ENCODE assay signal across 1 cellular context in the genomic region with DNA sequence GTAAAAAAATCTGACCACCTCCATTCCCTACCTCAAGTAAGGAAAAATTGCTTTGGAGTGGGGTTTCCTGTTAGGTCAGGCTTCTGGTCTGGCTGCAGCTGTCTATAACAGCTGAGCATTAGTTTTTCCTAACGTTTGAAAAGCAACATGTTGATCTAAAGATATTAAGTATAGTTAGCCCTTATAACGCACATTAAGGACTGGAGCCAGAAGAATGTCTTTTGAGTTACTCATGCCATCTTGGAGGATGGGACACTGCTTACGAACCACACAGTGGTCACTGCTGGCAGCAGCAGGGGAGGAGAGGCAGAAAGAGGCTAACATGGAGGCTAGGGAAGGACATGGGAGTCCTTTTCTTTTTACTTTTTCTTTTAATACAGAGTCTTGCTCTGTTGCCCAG.
TF ChIP-seq lines count a peak whose summit lies in the region.

No MANE protein-coding gene starts in this region.

TF ChIP-seq in SK-N-SH, 30 proteins besides CTCF, POLR2A, EP300 and RAD21:
- TF ChIP-seq FOSL2 (IDR thresholded peaks at IDR 0.05; ENCODE audit: borderline replicate concordance, low read depth): peak; percentile 79; the same call in 1 of the 2 replicates
- TF ChIP-seq NFIC (IDR thresholded peaks at IDR 0.05; ENCODE audit: borderline replicate concordance): peak; percentile 85
- TF ChIP-seq YY1 (IDR thresholded peaks at IDR 0.05; ENCODE audit: low read depth): peak; percentile 26; the same call in 1 of the 2 replicates
- TF ChIP-seq TCF12 (IDR thresholded peaks at IDR 0.05): peak; percentile 84
- no peak for TF ChIP-seq NRF1 (IDR thresholded peaks at IDR 0.05; ENCODE audit: low read depth, low read length)
- TF ChIP-seq EZH2phosphoT487 (IDR thresholded peaks at IDR 0.05; ENCODE audit: borderline replicate concordance, low read depth): no peak
- TF ChIP-seq FOXJ3 (CRISPR knock-in tag; IDR thresholded peaks at IDR 0.05): no peak
- no peak for TF ChIP-seq USF2 (IDR thresholded peaks at IDR 0.05; ENCODE audit: borderline replicate concordance, low read depth, low read length)
- TF ChIP-seq POLR2AphosphoS5 (IDR thresholded peaks at IDR 0.05; ENCODE audit: low read depth, low read length): no peak
- TF ChIP-seq CHD2 (IDR thresholded peaks at IDR 0.05; ENCODE audit: low read length, partially characterized antibody): no peak
- peak; percentile 59 for TF ChIP-seq JUND (IDR thresholded peaks at IDR 0.05)
- TF ChIP-seq GABPA (IDR thresholded peaks at IDR 0.05; ENCODE audit: low read depth): no peak
- no peak for TF ChIP-seq GATA2 (CRISPR knock-in tag; IDR thresholded peaks at IDR 0.05)
- no peak for TF ChIP-seq MEF2A (IDR thresholded peaks at IDR 0.05; ENCODE audit: borderline replicate concordance, low read depth)
- TF ChIP-seq, protein P1, sequence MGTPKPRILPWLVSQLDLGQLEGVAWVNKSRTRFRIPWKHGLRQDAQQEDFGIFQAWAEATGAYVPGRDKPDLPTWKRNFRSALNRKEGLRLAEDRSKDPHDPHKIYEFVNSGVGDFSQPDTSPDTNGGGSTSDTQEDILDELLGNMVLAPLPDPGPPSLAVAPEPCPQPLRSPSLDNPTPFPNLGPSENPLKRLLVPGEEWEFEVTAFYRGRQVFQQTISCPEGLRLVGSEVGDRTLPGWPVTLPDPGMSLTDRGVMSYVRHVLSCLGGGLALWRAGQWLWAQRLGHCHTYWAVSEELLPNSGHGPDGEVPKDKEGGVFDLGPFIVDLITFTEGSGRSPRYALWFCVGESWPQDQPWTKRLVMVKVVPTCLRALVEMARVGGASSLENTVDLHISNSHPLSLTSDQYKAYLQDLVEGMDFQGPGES (IDR thresholded peaks at IDR 0.05; ENCODE audit: low read depth, low read length): no peak
- peak; percentile 64; the same call in 1 of the 2 replicates for TF ChIP-seq FOXM1 (IDR thresholded peaks at IDR 0.05; ENCODE audit: low read depth)
- peak; percentile 61; the same call in 1 of the 2 replicates for TF ChIP-seq TEAD4 (IDR thresholded peaks at IDR 0.05; ENCODE audit: borderline replicate concordance, insufficient read depth)
- TF ChIP-seq TAF1 (IDR thresholded peaks at IDR 0.05; ENCODE audit: borderline replicate concordance, low read depth, low read length): no peak
- TF ChIP-seq, protein P2, sequence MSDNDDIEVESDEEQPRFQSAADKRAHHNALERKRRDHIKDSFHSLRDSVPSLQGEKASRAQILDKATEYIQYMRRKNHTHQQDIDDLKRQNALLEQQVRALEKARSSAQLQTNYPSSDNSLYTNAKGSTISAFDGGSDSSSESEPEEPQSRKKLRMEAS (IDR thresholded peaks at IDR 0.05; ENCODE audit: low read depth): peak; percentile 29; the same call in 1 of the 2 replicates
- TF ChIP-seq RXRA (IDR thresholded peaks at IDR 0.05; ENCODE audit: borderline replicate concordance, low read depth): no peak
- TF ChIP-seq, protein P3, sequence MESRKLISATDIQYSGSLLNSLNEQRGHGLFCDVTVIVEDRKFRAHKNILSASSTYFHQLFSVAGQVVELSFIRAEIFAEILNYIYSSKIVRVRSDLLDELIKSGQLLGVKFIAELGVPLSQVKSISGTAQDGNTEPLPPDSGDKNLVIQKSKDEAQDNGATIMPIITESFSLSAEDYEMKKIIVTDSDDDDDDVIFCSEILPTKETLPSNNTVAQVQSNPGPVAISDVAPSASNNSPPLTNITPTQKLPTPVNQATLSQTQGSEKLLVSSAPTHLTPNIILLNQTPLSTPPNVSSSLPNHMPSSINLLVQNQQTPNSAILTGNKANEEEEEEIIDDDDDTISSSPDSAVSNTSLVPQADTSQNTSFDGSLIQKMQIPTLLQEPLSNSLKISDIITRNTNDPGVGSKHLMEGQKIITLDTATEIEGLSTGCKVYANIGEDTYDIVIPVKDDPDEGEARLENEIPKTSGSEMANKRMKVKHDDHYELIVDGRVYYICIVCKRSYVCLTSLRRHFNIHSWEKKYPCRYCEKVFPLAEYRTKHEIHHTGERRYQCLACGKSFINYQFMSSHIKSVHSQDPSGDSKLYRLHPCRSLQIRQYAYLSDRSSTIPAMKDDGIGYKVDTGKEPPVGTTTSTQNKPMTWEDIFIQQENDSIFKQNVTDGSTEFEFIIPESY (IDR thresholded peaks at IDR 0.05; ENCODE audit: borderline replicate concordance, low read depth): no peak
- TF ChIP-seq, protein P4, sequence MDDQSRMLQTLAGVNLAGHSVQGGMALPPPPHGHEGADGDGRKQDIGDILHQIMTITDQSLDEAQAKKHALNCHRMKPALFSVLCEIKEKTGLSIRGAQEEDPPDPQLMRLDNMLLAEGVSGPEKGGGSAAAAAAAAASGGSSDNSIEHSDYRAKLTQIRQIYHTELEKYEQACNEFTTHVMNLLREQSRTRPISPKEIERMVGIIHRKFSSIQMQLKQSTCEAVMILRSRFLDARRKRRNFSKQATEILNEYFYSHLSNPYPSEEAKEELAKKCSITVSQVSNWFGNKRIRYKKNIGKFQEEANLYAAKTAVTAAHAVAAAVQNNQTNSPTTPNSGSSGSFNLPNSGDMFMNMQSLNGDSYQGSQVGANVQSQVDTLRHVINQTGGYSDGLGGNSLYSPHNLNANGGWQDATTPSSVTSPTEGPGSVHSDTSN (IDR thresholded peaks at IDR 0.05): peak; percentile 42; the same call in 1 of the 2 replicates
- no peak for TF ChIP-seq SIN3A (IDR thresholded peaks at IDR 0.05; ENCODE audit: borderline replicate concordance, low read depth, low read length)
- no peak for TF ChIP-seq RFX5 (IDR thresholded peaks at IDR 0.05; ENCODE audit: low read length)
- TF ChIP-seq ELF1 (IDR thresholded peaks at IDR 0.05): no peak
- no peak for TF ChIP-seq SMC3 (IDR thresholded peaks at IDR 0.05; ENCODE audit: low read depth, low read length)
- TF ChIP-seq MXI1 (IDR thresholded peaks at IDR 0.05; ENCODE audit: low read depth, low read length): no peak
- TF ChIP-seq RCOR1 (IDR thresholded peaks at IDR 0.05; ENCODE audit: low read length): no peak
- TF ChIP-seq USF1 (IDR thresholded peaks at IDR 0.05; ENCODE audit: borderline replicate concordance, low read depth): no peak
- TF ChIP-seq, protein P5, sequence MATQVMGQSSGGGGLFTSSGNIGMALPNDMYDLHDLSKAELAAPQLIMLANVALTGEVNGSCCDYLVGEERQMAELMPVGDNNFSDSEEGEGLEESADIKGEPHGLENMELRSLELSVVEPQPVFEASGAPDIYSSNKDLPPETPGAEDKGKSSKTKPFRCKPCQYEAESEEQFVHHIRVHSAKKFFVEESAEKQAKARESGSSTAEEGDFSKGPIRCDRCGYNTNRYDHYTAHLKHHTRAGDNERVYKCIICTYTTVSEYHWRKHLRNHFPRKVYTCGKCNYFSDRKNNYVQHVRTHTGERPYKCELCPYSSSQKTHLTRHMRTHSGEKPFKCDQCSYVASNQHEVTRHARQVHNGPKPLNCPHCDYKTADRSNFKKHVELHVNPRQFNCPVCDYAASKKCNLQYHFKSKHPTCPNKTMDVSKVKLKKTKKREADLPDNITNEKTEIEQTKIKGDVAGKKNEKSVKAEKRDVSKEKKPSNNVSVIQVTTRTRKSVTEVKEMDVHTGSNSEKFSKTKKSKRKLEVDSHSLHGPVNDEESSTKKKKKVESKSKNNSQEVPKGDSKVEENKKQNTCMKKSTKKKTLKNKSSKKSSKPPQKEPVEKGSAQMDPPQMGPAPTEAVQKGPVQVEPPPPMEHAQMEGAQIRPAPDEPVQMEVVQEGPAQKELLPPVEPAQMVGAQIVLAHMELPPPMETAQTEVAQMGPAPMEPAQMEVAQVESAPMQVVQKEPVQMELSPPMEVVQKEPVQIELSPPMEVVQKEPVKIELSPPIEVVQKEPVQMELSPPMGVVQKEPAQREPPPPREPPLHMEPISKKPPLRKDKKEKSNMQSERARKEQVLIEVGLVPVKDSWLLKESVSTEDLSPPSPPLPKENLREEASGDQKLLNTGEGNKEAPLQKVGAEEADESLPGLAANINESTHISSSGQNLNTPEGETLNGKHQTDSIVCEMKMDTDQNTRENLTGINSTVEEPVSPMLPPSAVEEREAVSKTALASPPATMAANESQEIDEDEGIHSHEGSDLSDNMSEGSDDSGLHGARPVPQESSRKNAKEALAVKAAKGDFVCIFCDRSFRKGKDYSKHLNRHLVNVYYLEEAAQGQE (IDR thresholded peaks at IDR 0.05; ENCODE audit: low read depth, low read length): no peak
TF ChIP-seq in SK-N-SH: peak in this region for 9.
